Comparison of ENCODE assay signal across 2 cellular contexts in genomic region chr1:38030596-38031512, GRCh38.
A peak's percentile ranks its signal among the peaks of the same experiment; 100 is the strongest.
TF ChIP-seq lines count a peak whose summit lies in the region.

No MANE protein-coding gene starts in this region.

TF ChIP-seq in K562, 482 proteins besides CTCF, POLR2A, EP300 and RAD21:
- TF ChIP-seq POLR2G (IDR thresholded peaks at IDR 0.05; ENCODE audit: low read depth, low read length): peak; percentile 44; the same call in 1 of the 2 replicates
- no peak for TF ChIP-seq HINFP (tag; conservative IDR thresholded peaks at IDR 0.05; ENCODE audit: low read depth)

TF ChIP-seq in neural cell, 6 proteins besides CTCF, POLR2A, EP300 and RAD21:
- TF ChIP-seq POLR2AphosphoS5 (IDR thresholded peaks at IDR 0.05): no peak
- TF ChIP-seq MXI1 (conservative IDR thresholded peaks at IDR 0.05; ENCODE audit: poor library complexity, severe bottlenecking): no peak
